Comparison of ENCODE assay signal across 1 cellular context in genomic region chr1:153696741-153697140, GRCh38.
TF ChIP-seq lines count a peak whose summit lies in the region.

No MANE protein-coding gene starts in this region.

TF ChIP-seq in HepG2, 621 proteins besides CTCF, POLR2A, EP300 and RAD21:
- no peak for TF ChIP-seq MAX (IDR thresholded peaks at IDR 0.05)
- TF ChIP-seq, protein P1, sequence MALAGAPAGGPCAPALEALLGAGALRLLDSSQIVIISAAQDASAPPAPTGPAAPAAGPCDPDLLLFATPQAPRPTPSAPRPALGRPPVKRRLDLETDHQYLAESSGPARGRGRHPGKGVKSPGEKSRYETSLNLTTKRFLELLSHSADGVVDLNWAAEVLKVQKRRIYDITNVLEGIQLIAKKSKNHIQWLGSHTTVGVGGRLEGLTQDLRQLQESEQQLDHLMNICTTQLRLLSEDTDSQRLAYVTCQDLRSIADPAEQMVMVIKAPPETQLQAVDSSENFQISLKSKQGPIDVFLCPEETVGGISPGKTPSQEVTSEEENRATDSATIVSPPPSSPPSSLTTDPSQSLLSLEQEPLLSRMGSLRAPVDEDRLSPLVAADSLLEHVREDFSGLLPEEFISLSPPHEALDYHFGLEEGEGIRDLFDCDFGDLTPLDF (CRISPR knock-in tag; IDR thresholded peaks at IDR 0.05) = no peak
- no peak for TF ChIP-seq SIN3A (IDR thresholded peaks at IDR 0.05; ENCODE audit: borderline replicate concordance, low read depth, low read length)
- TF ChIP-seq ZNF737 (CRISPR knock-in tag; IDR thresholded peaks at IDR 0.05; ENCODE audit: borderline replicate concordance) = no peak
- TF ChIP-seq NCOA2 (CRISPR knock-in tag; IDR thresholded peaks at IDR 0.05) = no peak
- TF ChIP-seq, protein P2, sequence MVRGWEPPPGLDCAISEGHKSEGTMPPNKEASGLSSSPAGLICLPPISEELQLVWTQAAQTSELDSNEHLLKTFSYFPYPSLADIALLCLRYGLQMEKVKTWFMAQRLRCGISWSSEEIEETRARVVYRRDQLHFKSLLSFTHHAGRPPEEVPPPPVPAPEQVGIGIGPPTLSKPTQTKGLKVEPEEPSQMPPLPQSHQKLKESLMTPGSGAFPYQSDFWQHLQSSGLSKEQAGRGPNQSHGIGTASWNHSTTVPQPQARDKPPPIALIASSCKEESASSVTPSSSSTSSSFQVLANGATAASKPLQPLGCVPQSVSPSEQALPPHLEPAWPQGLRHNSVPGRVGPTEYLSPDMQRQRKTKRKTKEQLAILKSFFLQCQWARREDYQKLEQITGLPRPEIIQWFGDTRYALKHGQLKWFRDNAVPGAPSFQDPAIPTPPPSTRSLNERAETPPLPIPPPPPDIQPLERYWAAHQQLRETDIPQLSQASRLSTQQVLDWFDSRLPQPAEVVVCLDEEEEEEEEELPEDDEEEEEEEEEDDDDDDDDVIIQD (CRISPR knock-in tag; IDR thresholded peaks at IDR 0.05; ENCODE audit: low read depth) = no peak
- no peak for TF ChIP-seq AHR (CRISPR knock-in tag; IDR thresholded peaks at IDR 0.05)
- no peak for TF ChIP-seq FOXC1 (CRISPR knock-in tag; IDR thresholded peaks at IDR 0.05; ENCODE audit: borderline replicate concordance)
- TF ChIP-seq, protein P3, sequence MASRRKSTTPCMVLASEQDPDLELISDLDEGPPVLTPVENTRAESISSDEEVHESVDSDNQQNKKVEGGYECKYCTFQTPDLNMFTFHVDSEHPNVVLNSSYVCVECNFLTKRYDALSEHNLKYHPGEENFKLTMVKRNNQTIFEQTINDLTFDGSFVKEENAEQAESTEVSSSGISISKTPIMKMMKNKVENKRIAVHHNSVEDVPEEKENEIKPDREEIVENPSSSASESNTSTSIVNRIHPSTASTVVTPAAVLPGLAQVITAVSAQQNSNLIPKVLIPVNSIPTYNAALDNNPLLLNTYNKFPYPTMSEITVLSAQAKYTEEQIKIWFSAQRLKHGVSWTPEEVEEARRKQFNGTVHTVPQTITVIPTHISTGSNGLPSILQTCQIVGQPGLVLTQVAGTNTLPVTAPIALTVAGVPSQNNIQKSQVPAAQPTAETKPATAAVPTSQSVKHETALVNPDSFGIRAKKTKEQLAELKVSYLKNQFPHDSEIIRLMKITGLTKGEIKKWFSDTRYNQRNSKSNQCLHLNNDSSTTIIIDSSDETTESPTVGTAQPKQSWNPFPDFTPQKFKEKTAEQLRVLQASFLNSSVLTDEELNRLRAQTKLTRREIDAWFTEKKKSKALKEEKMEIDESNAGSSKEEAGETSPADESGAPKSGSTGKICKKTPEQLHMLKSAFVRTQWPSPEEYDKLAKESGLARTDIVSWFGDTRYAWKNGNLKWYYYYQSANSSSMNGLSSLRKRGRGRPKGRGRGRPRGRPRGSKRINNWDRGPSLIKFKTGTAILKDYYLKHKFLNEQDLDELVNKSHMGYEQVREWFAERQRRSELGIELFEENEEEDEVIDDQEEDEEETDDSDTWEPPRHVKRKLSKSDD (CRISPR knock-in tag; IDR thresholded peaks at IDR 0.05; ENCODE audit: low read depth) = no peak
- TF ChIP-seq ZNF17 (CRISPR knock-in tag; IDR thresholded peaks at IDR 0.05) = no peak
- TF ChIP-seq JDP2 (CRISPR knock-in tag; IDR thresholded peaks at IDR 0.05; ENCODE audit: borderline replicate concordance) = no peak
- TF ChIP-seq NFYC (CRISPR knock-in tag; IDR thresholded peaks at IDR 0.05) = no peak
- no peak for TF ChIP-seq PAWR (CRISPR knock-in tag; IDR thresholded peaks at IDR 0.05; ENCODE audit: borderline replicate concordance)
- no peak for TF ChIP-seq ZBTB7A (CRISPR knock-in tag; IDR thresholded peaks at IDR 0.05)
- TF ChIP-seq, protein P4, sequence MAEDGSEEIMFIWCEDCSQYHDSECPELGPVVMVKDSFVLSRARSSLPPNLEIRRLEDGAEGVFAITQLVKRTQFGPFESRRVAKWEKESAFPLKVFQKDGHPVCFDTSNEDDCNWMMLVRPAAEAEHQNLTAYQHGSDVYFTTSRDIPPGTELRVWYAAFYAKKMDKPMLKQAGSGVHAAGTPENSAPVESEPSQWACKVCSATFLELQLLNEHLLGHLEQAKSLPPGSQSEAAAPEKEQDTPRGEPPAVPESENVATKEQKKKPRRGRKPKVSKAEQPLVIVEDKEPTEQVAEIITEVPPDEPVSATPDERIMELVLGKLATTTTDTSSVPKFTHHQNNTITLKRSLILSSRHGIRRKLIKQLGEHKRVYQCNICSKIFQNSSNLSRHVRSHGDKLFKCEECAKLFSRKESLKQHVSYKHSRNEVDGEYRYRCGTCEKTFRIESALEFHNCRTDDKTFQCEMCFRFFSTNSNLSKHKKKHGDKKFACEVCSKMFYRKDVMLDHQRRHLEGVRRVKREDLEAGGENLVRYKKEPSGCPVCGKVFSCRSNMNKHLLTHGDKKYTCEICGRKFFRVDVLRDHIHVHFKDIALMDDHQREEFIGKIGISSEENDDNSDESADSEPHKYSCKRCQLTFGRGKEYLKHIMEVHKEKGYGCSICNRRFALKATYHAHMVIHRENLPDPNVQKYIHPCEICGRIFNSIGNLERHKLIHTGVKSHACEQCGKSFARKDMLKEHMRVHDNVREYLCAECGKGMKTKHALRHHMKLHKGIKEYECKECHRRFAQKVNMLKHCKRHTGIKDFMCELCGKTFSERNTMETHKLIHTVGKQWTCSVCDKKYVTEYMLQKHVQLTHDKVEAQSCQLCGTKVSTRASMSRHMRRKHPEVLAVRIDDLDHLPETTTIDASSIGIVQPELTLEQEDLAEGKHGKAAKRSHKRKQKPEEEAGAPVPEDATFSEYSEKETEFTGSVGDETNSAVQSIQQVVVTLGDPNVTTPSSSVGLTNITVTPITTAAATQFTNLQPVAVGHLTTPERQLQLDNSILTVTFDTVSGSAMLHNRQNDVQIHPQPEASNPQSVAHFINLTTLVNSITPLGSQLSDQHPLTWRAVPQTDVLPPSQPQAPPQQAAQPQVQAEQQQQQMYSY (CRISPR knock-in tag; IDR thresholded peaks at IDR 0.05) = no peak
- TF ChIP-seq ZNF891 (CRISPR knock-in tag; IDR thresholded peaks at IDR 0.05) = no peak
- no peak for TF ChIP-seq LRRFIP1 (CRISPR knock-in tag; conservative IDR thresholded peaks at IDR 0.05)
- TF ChIP-seq DNMT1 (CRISPR knock-in tag; IDR thresholded peaks at IDR 0.05) = no peak
- TF ChIP-seq, protein P5, sequence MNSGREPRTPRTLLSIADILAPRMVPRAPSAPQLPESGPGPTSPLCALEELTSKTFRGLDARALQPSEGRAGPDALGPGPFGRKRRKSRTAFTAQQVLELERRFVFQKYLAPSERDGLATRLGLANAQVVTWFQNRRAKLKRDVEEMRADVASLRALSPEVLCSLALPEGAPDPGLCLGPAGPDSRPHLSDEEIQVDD (CRISPR knock-in tag; IDR thresholded peaks at IDR 0.05; ENCODE audit: borderline replicate concordance) = no peak
- no peak for TF ChIP-seq ZNF678 (CRISPR knock-in tag; IDR thresholded peaks at IDR 0.05)
TF ChIP-seq in HepG2: peak in this region for 0.
